In the genomic region with DNA sequence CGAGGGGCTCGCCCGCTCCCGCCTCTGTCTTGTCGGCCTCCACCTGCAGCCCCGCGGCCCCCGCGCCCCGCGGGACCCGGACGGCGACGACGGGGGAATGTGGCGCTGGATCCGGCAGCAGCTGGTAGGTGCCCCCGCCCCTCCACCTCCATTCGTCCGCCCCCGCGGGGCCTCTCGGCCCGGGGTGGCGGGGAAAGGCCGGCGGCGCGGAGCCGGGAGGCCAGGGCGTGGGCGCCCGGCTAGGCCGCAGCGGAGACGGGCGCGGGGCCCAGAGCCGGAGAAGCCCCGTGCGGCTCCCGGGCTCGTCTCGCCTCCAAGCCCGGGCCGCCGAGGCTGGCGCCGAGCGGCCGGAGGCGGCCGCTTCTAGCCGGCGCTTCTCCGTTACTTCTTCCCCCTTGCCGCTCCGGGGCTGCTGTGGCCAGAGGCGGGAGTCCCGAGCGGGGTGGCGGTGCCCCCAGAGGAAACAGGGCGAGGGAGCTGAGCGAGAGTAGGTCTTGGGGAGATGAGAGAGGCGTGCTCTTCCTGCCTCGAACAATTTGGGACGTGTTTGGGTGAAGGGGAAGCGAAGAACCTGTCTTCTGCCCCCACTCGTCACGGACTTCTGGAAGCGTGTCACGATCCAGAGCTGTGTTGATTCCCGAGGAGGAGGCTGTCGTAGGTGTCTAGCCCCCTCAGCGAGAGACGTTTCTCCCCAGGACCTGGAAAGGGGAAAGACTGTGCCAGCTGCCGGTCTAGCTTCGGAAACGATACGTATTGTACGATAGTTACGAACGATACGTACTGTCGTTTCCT, we compare ENCODE assay signal across 8 cellular contexts. TPM values are rescaled to one million over a fixed set of nuclear protein-coding genes. Genes with fewer than 3 reads are reported as not detected.
DNase-seq lines count a peak whose midpoint lies in the region; ATAC-seq and TF ChIP-seq lines count a peak whose summit lies in the region.

No MANE protein-coding gene starts in this region.

- H3K27me3 Mint-ChIP-seq in Calu3 (ENCODE audit: unreplicated experiment): no peaks in the 10 kb centered on the region

- no peaks in the 10 kb centered on the region for H3K36me3 ChIP-seq in rectal smooth muscle tissue (ENCODE audit: control insufficient read depth, insufficient read depth, low read length)

- CTCF ChIA-PET in Calu3 (lab: Charles Lee): interaction anchor here (0.7 to 3.0 kb wide), 5 partner anchors 40 to 80 kb away, joined by 3 to 22 read pairs (median 6); no protein-coding TSS in a partner anchor

- ATAC-seq in SK-N-SH treated with all-trans-retinoic acid at 6 μM for 48 hours (peak; percentile 55), left ventricle myocardium superior (peak; percentile 70)

- peaks cover 26% of the 10 kb centered on the region for H3K4me1 Mint-ChIP-seq in Calu3 (ENCODE audit: low read depth, unreplicated experiment)

- peak overlapping the region; percentile 69 for H3K9ac ChIP-seq in rectal smooth muscle tissue (ENCODE audit: low read length)

- no peaks in the 10 kb centered on the region for H3K9me3 Mint-ChIP-seq in Calu3 (ENCODE audit: low read depth, unreplicated experiment)

- 0 to 1% (median 0%) methylated on average over 73 to 83 of the region's 86 CpGs for WGBS in adipose tissue, 3 donors

- peak overlapping the region; percentile 90 for H3K4me3 Mint-ChIP-seq in Calu3 (ENCODE audit: low read depth, unreplicated experiment)

- H3K27ac ChIP-seq in HL-60 (replicated peaks): peak overlapping the region; percentile 97
- peak overlapping the region; percentile 90 for H3K27ac ChIP-seq in adipose tissue (ENCODE audit: low read depth, low read length)
- H3K27ac ChIP-seq in rectal smooth muscle tissue (ENCODE audit: low read depth, low read length): peak overlapping the region; percentile 85

- H3K27me3 ChIP-seq in HL-60 (ENCODE audit: insufficient read depth, poor library complexity, severe bottlenecking) (no peaks in the 10 kb centered on the region), rectal smooth muscle tissue (ENCODE audit: control insufficient read depth, insufficient read depth, low read length) (no peaks in the 10 kb centered on the region)

- H3K4me3 ChIP-seq in HL-60 (replicated peaks; ENCODE audit: insufficient read depth, low read length) (peak overlapping the region; percentile 60), rectal smooth muscle tissue (ENCODE audit: low read length) (peak overlapping the region; percentile 91)

- H3K4me1 ChIP-seq in rectal smooth muscle tissue (ENCODE audit: control insufficient read depth, insufficient read depth, low read length): peaks cover 5% of the 10 kb centered on the region

- peak overlapping the region; percentile 71 for H3K27ac Mint-ChIP-seq in Calu3 (ENCODE audit: unreplicated experiment)

- peak; percentile 8 for TF ChIP-seq CTCF in Calu3 (IDR thresholded peaks at IDR 0.05; ENCODE audit: unreplicated experiment)
- no peak for TF ChIP-seq CTCF in GM20000 (IDR thresholded peaks at IDR 0.05; ENCODE audit: extremely low read depth, missing control alignments)
- TF ChIP-seq CTCF in HL-60 (IDR thresholded peaks at IDR 0.05; ENCODE audit: insufficient read depth, low read length): no peak

- DNase-seq in Calu3: peak; percentile 63
- peak; percentile 45 for DNase-seq in GM20000 (ENCODE audit: low spot score)
- peak in 1 of 2 experiments; percentile 52 for DNase-seq in HL-60 (ENCODE audit: low read depth in 1 of 2, low spot score in 1 of 2)
- DNase-seq in left ventricle myocardium superior: peak; percentile 34
- DNase-seq in GOT3 (lab: John Stamatoyannopoulos, UW): no peak

- peaks cover 34% of the 10 kb centered on the region for H3K36me3 Mint-ChIP-seq in Calu3 (ENCODE audit: insufficient read depth, unreplicated experiment)

- intact Hi-C loops in Calu3 (cut with micrococcal nuclease; ENCODE audit: unreplicated experiment) (loop anchor here (2.0 kb wide), 2 partner anchors 37 to 79 kb away; no protein-coding TSS in a partner anchor), left ventricle myocardium superior (cut with micrococcal nuclease) (no loop called here)

- BruUV-seq in Calu3 (replicated peaks; lab: Mats Ljungman, UMichigan): no TSS peak

TF ChIP-seq in SK-N-SH treated with all-trans-retinoic acid at 6 μM for 48 hours, 23 proteins besides CTCF, POLR2A, EP300 and RAD21:
- no peak for TF ChIP-seq ZFP30 (CRISPR knock-in tag; IDR thresholded peaks at IDR 0.05)
- TF ChIP-seq BACH2 (CRISPR knock-in tag; IDR thresholded peaks at IDR 0.05; ENCODE audit: borderline replicate concordance): no peak
- no peak for TF ChIP-seq CSDC2 (CRISPR knock-in tag; IDR thresholded peaks at IDR 0.05)
- no peak for TF ChIP-seq ZC3H10 (CRISPR knock-in tag; IDR thresholded peaks at IDR 0.05)
- TF ChIP-seq ARNTL (CRISPR knock-in tag; IDR thresholded peaks at IDR 0.05; ENCODE audit: borderline replicate concordance, low read depth): no peak
- TF ChIP-seq, protein P1, sequence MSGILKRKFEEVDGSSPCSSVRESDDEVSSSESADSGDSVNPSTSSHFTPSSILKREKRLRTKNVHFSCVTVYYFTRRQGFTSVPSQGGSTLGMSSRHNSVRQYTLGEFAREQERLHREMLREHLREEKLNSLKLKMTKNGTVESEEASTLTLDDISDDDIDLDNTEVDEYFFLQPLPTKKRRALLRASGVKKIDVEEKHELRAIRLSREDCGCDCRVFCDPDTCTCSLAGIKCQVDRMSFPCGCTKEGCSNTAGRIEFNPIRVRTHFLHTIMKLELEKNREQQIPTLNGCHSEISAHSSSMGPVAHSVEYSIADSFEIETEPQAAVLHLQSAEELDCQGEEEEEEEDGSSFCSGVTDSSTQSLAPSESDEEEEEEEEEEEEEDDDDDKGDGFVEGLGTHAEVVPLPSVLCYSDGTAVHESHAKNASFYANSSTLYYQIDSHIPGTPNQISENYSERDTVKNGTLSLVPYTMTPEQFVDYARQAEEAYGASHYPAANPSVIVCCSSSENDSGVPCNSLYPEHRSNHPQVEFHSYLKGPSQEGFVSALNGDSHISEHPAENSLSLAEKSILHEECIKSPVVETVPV (CRISPR knock-in tag; IDR thresholded peaks at IDR 0.05): no peak
- TF ChIP-seq, protein P2, sequence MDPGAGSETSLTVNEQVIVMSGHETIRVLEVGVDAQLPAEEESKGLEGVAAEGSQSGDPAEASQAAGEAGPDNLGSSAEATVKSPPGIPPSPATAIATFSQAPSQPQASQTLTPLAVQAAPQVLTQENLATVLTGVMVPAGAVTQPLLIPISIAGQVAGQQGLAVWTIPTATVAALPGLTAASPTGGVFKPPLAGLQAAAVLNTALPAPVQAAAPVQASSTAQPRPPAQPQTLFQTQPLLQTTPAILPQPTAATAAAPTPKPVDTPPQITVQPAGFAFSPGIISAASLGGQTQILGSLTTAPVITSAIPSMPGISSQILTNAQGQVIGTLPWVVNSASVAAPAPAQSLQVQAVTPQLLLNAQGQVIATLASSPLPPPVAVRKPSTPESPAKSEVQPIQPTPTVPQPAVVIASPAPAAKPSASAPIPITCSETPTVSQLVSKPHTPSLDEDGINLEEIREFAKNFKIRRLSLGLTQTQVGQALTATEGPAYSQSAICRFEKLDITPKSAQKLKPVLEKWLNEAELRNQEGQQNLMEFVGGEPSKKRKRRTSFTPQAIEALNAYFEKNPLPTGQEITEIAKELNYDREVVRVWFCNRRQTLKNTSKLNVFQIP (CRISPR knock-in tag; IDR thresholded peaks at IDR 0.05; ENCODE audit: borderline replicate concordance, low read depth): no peak
- no peak for TF ChIP-seq RARB (CRISPR knock-in tag; IDR thresholded peaks at IDR 0.05)
- TF ChIP-seq, protein P3, sequence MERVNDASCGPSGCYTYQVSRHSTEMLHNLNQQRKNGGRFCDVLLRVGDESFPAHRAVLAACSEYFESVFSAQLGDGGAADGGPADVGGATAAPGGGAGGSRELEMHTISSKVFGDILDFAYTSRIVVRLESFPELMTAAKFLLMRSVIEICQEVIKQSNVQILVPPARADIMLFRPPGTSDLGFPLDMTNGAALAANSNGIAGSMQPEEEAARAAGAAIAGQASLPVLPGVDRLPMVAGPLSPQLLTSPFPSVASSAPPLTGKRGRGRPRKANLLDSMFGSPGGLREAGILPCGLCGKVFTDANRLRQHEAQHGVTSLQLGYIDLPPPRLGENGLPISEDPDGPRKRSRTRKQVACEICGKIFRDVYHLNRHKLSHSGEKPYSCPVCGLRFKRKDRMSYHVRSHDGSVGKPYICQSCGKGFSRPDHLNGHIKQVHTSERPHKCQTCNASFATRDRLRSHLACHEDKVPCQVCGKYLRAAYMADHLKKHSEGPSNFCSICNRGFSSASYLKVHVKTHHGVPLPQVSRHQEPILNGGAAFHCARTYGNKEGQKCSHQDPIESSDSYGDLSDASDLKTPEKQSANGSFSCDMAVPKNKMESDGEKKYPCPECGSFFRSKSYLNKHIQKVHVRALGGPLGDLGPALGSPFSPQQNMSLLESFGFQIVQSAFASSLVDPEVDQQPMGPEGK (CRISPR knock-in tag; IDR thresholded peaks at IDR 0.05; ENCODE audit: borderline replicate concordance): no peak
- TF ChIP-seq ZNF70 (CRISPR knock-in tag; IDR thresholded peaks at IDR 0.05): no peak
TF ChIP-seq in SK-N-SH treated with all-trans-retinoic acid at 6 μM for 48 hours: peak in this region for 0.

RNA-seq across cellular contexts. Expression of a gene that starts 0.6 kb away (rescaled TPM):
- total RNA-seq in Calu3 (2022) (81.9 and 84.0 TPM in 2 replicates), left ventricle myocardium superior (32.3 TPM)
- polyA plus RNA-seq in adipose tissue: 10 to 100 TPM in 2 of 3 donors, 1 to 10 TPM in 1; 9.5 to 16.3 (median 10.7) TPM
